In genomic region chr5:141821430-141821925, GRCh38 we compare ENCODE assay signal across 8 cellular contexts. TPM values are rescaled to one million over a fixed set of nuclear protein-coding genes. Genes with fewer than 3 reads are reported as not detected.
A peak's percentile ranks its signal among the peaks of the same experiment; 100 is the strongest.
DNase-seq lines count a peak whose midpoint lies in the region; ATAC-seq, FAIRE-seq and TF ChIP-seq lines count a peak whose summit lies in the region.

No MANE protein-coding gene starts in this region.

- H3K4me3 ChIP-seq in astrocyte of the spinal cord (ENCODE audit: low read depth, low read length), result no peak overlapping the region
- H3K4me3 ChIP-seq in keratinocyte (ENCODE audit: control insufficient read depth in 2 of 3, extremely low read depth in 1 of 3, insufficient read depth in 2 of 3, low read depth in 1 of 3, low read length in 3 of 3), result no peak overlapping the region

- dilution Hi-C loops in keratinocyte (cut with MboI; ENCODE audit: extremely low pct_ligation_motif_present, low sequenced_read_pairs), result no loop called here

- H4K20me1 ChIP-seq in keratinocyte (ENCODE audit: control insufficient read depth, extremely low read depth, insufficient read depth, low read length), result no peaks in the 10 kb centered on the region

- intact Hi-C loops in sciatic nerve (cut with DNase I), result no loop called here

- no peak for FAIRE-seq in keratinocyte (lab: Jason Lieb, UNC)

- no peaks in the 10 kb centered on the region for H3K36me3 ChIP-seq in keratinocyte (ENCODE audit: control insufficient read depth in 2 of 2, extremely low read depth in 1 of 2, insufficient read depth in 2 of 2, low read length in 2 of 2)

- H2AFZ ChIP-seq in keratinocyte (ENCODE audit: control insufficient read depth, low read length), result no peak overlapping the region

- H3K27ac ChIP-seq in keratinocyte (ENCODE audit: control insufficient read depth, insufficient read depth, low read length), result peak overlapping the region; percentile 47

- in situ Hi-C loops in astrocyte of the spinal cord (cut with HindIII; ENCODE audit: low sequenced_read_pairs), result no loop called here

- H3K9me1 ChIP-seq in keratinocyte (ENCODE audit: control insufficient read depth, extremely low read depth, insufficient read depth, low read length), result no peaks in the 10 kb centered on the region

- no peaks in the 10 kb centered on the region for H3K9me3 ChIP-seq in keratinocyte (ENCODE audit: control insufficient read depth, low read depth, low read length)

- H3K27me3 ChIP-seq in keratinocyte (ENCODE audit: control insufficient read depth, extremely low read depth, insufficient read depth, low read length), result peaks cover 10% of the 10 kb centered on the region

- TF ChIP-seq CTCF in astrocyte of the spinal cord (IDR thresholded peaks at IDR 0.05; ENCODE audit: low read depth, low read length) (no peak), keratinocyte (optimal IDR thresholded peaks at IDR 0.05 in 1 of 3, IDR thresholded peaks at IDR 0.05 in 1 of 3, conservative IDR thresholded peaks at IDR 0.05 in 1 of 3; ENCODE audit: extremely low read depth in 1 of 3, insufficient read depth in 2 of 3, low read length in 3 of 3) (no peak)

- DNase-seq in A172 (ENCODE audit: low spot score) (peak; percentile 83), HPDE6-E6E7 (ENCODE audit: extremely low spot score) (peak; percentile 63), astrocyte of the spinal cord (ENCODE audit: low read depth, low spot score) (peak; percentile 69), keratinocyte (ENCODE audit: low read depth, low spot score) (no peak), sciatic nerve (ENCODE audit: low spot score) (no peak)
- no peak for DNase-seq in activated naive CD4-positive, alpha-beta T cell (lab: John Stamatoyannopoulos, UW)
- no peak for DNase-seq in stimulated activated CD4-positive, alpha-beta T cell treated with anti-CD3 and anti-CD28 coated beads, Interleukin-2, amount 100 ng/mL, for 48 hours

- no peaks in the 10 kb centered on the region for H3K79me2 ChIP-seq in keratinocyte (ENCODE audit: control insufficient read depth, insufficient read depth, low read length)

- H3K4me1 ChIP-seq in keratinocyte (ENCODE audit: control insufficient read depth, extremely low read depth, insufficient read depth, low read length), result peaks cover 12% of the 10 kb centered on the region

- no peak overlapping the region for H3K4me2 ChIP-seq in keratinocyte (ENCODE audit: control insufficient read depth, extremely low read depth, insufficient read depth, low read depth, low read length)

- ATAC-seq in GM21367 (IDR thresholded peaks at IDR 0.05; ENCODE audit: unreplicated experiment) (no peak), sciatic nerve (no peak)

- H3K9ac ChIP-seq in keratinocyte (ENCODE audit: control insufficient read depth, extremely low read depth, insufficient read depth, low read length), result no peak overlapping the region

RNA-seq across cellular contexts. Expression of gene PCDH1, which starts 56.7 kb away (rescaled TPM):
- total RNA-seq in A172 (2014; rRNA removed; shearing (Covaris generic)), result 7.2 and 7.4 TPM in 2 replicates
- polyA plus RNA-seq in keratinocyte, result 10.0 to 19.9 TPM (median 14.2 TPM) in 3 replicates
- 76.5 TPM for polyA plus RNA-seq in keratinocyte (2011; ENCODE audit: low read depth)
- polyA plus RNA-seq in keratinocyte (2011; cell fraction: cytosol; rRNA removed), result 6.6 and 7.2 TPM in 2 replicates
- 32.7 and 43.1 TPM in 2 replicates for polyA plus RNA-seq in keratinocyte (2011; cell fraction: nucleus; rRNA removed)
- 18.0 and 74.0 TPM in 2 replicates for polyA plus RNA-seq in keratinocyte (2012; ENCODE audit: low replicate concordance)
- polyA minus RNA-seq in keratinocyte, result 45.5 to 90.7 TPM (median 50.3 TPM) in 3 replicates
- polyA minus RNA-seq in keratinocyte (2011; cell fraction: cytosol; rRNA and poly(A)+ RNA removed), result 24.2 TPM
- polyA minus RNA-seq in keratinocyte (2011; cell fraction: nucleus; rRNA and poly(A)+ RNA removed), result 71.8 and 73.0 TPM in 2 replicates
- total RNA-seq in sciatic nerve, result 36.4 TPM

Comparison
In these comparisons a context has a peak if more than half of its experiments do, and no peak if none do; other contexts are left out.
1. DNase-seq: peak in A172 (single experiment), HPDE6-E6E7 (single experiment) and astrocyte of the spinal cord (single experiment); none in keratinocyte (single experiment), activated naive CD4-positive, alpha-beta T cell (0 of 4), stimulated activated CD4-positive, alpha-beta T cell treated with anti-CD3 and anti-CD28 coated beads, Interleukin-2, amount 100 ng/mL, for 48 hours (0 of 2) and sciatic nerve (single experiment).